In the genomic region with DNA sequence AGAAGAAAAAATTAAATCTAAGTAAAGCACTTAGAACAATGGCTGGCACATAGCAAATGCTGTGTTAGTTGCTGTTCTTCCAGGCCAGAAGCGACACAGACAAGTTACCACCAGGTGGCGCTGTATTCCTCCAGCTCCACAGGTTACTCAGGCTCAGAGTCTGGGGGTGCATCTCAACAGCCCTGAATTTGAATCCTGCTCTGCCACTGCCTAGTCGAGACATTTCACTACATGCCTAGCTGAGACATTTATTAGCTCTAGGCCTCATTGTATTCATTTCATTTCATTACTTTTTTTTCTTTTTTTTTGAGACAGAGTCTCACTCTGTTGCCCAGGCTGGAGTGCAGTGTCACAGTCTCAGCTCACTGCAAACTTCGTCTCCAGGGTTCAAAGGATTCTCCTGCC, we compare ENCODE assay signal across 9 cellular contexts. TPM values are rescaled to one million over a fixed set of nuclear protein-coding genes. Genes with fewer than 3 reads are reported as not detected.
A peak's percentile ranks its signal among the peaks of the same experiment; 100 is the strongest.
DNase-seq lines count a peak whose midpoint lies in the region; ATAC-seq and TF ChIP-seq lines count a peak whose summit lies in the region.
"Had no signal": no experiment of that assay in that cellular context is flagged by ENCODE, and none has a peak within 500 bp of the region (broad histone marks: within the 10 kb centered on the region; RNA-seq: fewer than 3 reads in every experiment).

No MANE protein-coding gene starts in this region.

- no peak overlapping the region for H3K27ac Mint-ChIP-seq in activated T-helper 2 cell treated with anti-CD3 and anti-CD28 coated beads, Interferon-gamma antibody, Interleukin-2, Interleukin-4, amounts not matched to agents 10 μg/mL and 5 μg/mL and 100 μg/mL, durations not matched to agents 14 hours and 24 hours and 36 hours

- no peak overlapping the region for H3K56ac ChIP-seq in IMR-90 (ENCODE audit: extremely low read depth, insufficient read depth, low read length)

- no peak overlapping the region for H2BK5ac ChIP-seq in IMR-90 (ENCODE audit: low read depth, low read length, poor library complexity, severe bottlenecking)

- ATAC-seq in IMR-90 (ENCODE audit: low read depth) (peak; percentile 82), HG02798 (IDR thresholded peaks at IDR 0.05; ENCODE audit: poor library complexity, unreplicated experiment) (no peak)

- DNase-seq in COLO668 (lab: John Stamatoyannopoulos, UW; ENCODE audit: unreplicated experiment) (peak; percentile 49), IMR-90 (peak; percentile 73), RPMI8226 (peak; percentile 60), foreskin fibroblast (peak; percentile 43 to 83), osteoblast (ENCODE audit: insufficient read length, low spot score, missing footprints) (peak; percentile 82), thyroid gland (peak; percentile 72 to 76)
- peak; percentile 58 for DNase-seq in activated T-helper 2 cell treated with anti-CD3 and anti-CD28 coated beads, Interferon-gamma antibody, Interleukin-2, Interleukin-4, amounts not matched to agents 10 μg/mL and 5 μg/mL and 100 μg/mL, durations not matched to agents 14 hours and 24 hours and 36 hours (ENCODE audit: low spot score)

- H3K4me3 ChIP-seq in IMR-90 (ENCODE audit: insufficient read depth, low read depth, low read length) (no peak overlapping the region), foreskin fibroblast (ENCODE audit: low read depth in 1 of 2, low read length in 2 of 2) (no peak overlapping the region), osteoblast (ENCODE audit: insufficient read depth, low read length) (no peak overlapping the region), thyroid gland (replicated peaks in 1 of 3) (no peak overlapping the region)

- no peak overlapping the region for H4K8ac ChIP-seq in IMR-90 (ENCODE audit: low read depth in 2 of 2, low read length in 2 of 2)

- BruUV-seq in IMR-90 (replicated peaks; lab: Mats Ljungman, UMichigan), result no TSS peak

- intact Hi-C loops in IMR-90 (cut with micrococcal nuclease) (loop anchor here (1.0 to 5.0 kb wide), 4 partner anchors 170 to 334 kb away; no protein-coding TSS in a partner anchor), thyroid gland (cut with DNase I) (no loop called here)
- intact Hi-C loops in activated T-helper 2 cell treated with anti-CD3 and anti-CD28 coated beads, Interferon-gamma antibody, Interleukin-2, Interleukin-4, amounts not matched to agents 10 μg/mL and 5 μg/mL and 100 μg/mL, durations not matched to agents 14 hours and 24 hours and 36 hours (cut with micrococcal nuclease), result loop anchor here (2.0 kb wide), 1 partner anchor 170 kb away; no protein-coding TSS in a partner anchor

- in situ Hi-C loops in IMR-90 (cut with MboI; ENCODE audit: low sequenced_read_pairs), result no loop called here

- H3K18ac ChIP-seq in IMR-90 (ENCODE audit: low read depth, low read length), result no peak overlapping the region

- CTCF ChIA-PET in IMR-90 (lab: Yijun Ruan, JAX), result interaction anchor here (0.7 to 1.1 kb wide), 2 partner anchors 17 to 311 kb away, joined by 3 read pairs; a partner anchor contains a TSS

- 0% methylated on average over 2 of the region's 4 CpGs; no CpG with 5 or more reads in 1 of the 2 experiments for whole genome bisulfite sequencing in IMR-90 (ENCODE audit: extremely low coverage in 2 of 2, insufficient read length in 1 of 2), 2 experiments
- WGBS in thyroid gland, 2 donors, result 28 to 29% methylated on average over 4 of the region's 4 CpGs

- no peak overlapping the region for H4K91ac ChIP-seq in IMR-90 (ENCODE audit: insufficient read depth, low read depth, low read length)

- no peaks in the 10 kb centered on the region for H3K36me3 Mint-ChIP-seq in activated T-helper 2 cell treated with anti-CD3 and anti-CD28 coated beads, Interferon-gamma antibody, Interleukin-2, Interleukin-4, amounts not matched to agents 10 μg/mL and 5 μg/mL and 100 μg/mL, durations not matched to agents 14 hours and 24 hours and 36 hours (ENCODE audit: low read depth)

- TF ChIP-seq POLR2A in IMR-90 (IDR thresholded peaks at IDR 0.05; ENCODE audit: low read depth, low read length) (no peak), thyroid gland (IDR thresholded peaks at IDR 0.05) (no peak)

- H2AK9ac ChIP-seq in IMR-90 (replicated peaks; ENCODE audit: low read depth, low read length, poor library complexity), result no peak overlapping the region

- no peak overlapping the region for H3K14ac ChIP-seq in IMR-90 (replicated peaks; ENCODE audit: low read depth, low read length)

- H2BK15ac ChIP-seq in IMR-90 (ENCODE audit: low read depth, low read length), result no peak overlapping the region

- H4K5ac ChIP-seq in IMR-90 (ENCODE audit: low read depth, low read length), result no peak overlapping the region

- no peak overlapping the region for H3K9ac ChIP-seq in IMR-90 (ENCODE audit: low read depth, low read length)

- H3K79me1 ChIP-seq in IMR-90 (ENCODE audit: low read depth in 1 of 2, low read length in 2 of 2), result no peaks in the 10 kb centered on the region

- H3K9me3 ChIP-seq in IMR-90 (ENCODE audit: control insufficient read depth, insufficient read depth, low read length) (no peaks in the 10 kb centered on the region), osteoblast (ENCODE audit: low read depth, low read length) (no peaks in the 10 kb centered on the region), thyroid gland (no peaks in the 10 kb centered on the region)

- H3K4me1 Mint-ChIP-seq in activated T-helper 2 cell treated with anti-CD3 and anti-CD28 coated beads, Interferon-gamma antibody, Interleukin-2, Interleukin-4, amounts not matched to agents 10 μg/mL and 5 μg/mL and 100 μg/mL, durations not matched to agents 14 hours and 24 hours and 36 hours (ENCODE audit: low read depth), result peaks cover 32% of the 10 kb centered on the region

- POLR2A ChIA-PET in IMR-90 (lab: Charles Lee; ENCODE audit: unreplicated experiment), result no interaction called here

- no peak overlapping the region for H3K23ac ChIP-seq in IMR-90 (ENCODE audit: low read depth, low read length)

- peak; percentile 66 for TF ChIP-seq CTCF in IMR-90 (conservative IDR thresholded peaks at IDR 0.05; ENCODE audit: low read depth, low read length)
- TF ChIP-seq CTCF in foreskin fibroblast (IDR thresholded peaks at IDR 0.05; ENCODE audit: low read depth, low read length), result peak; percentile 86
- peak; percentile 86 for TF ChIP-seq CTCF in osteoblast (IDR thresholded peaks at IDR 0.05; ENCODE audit: extremely low read depth, low read depth, low read length)
- TF ChIP-seq CTCF in thyroid gland (IDR thresholded peaks at IDR 0.05), result peak; percentile 50 to 92 (median 72)

- peak; percentile 66 for TF ChIP-seq RAD21 in IMR-90 (IDR thresholded peaks at IDR 0.05; ENCODE audit: low read length)

- H2AFZ ChIP-seq in IMR-90 (replicated peaks; ENCODE audit: low read length, poor library complexity), result no peak overlapping the region
- no peak overlapping the region for H2AFZ ChIP-seq in osteoblast (ENCODE audit: low read length)

- H3K4me2 ChIP-seq in IMR-90 (ENCODE audit: low read depth, low read length) (no peak overlapping the region), osteoblast (ENCODE audit: insufficient read depth, low read length) (no peak overlapping the region)

- no peak overlapping the region for H3K4me3 Mint-ChIP-seq in activated T-helper 2 cell treated with anti-CD3 and anti-CD28 coated beads, Interferon-gamma antibody, Interleukin-2, Interleukin-4, amounts not matched to agents 10 μg/mL and 5 μg/mL and 100 μg/mL, durations not matched to agents 14 hours and 24 hours and 36 hours (ENCODE audit: low read depth)

- no peaks in the 10 kb centered on the region for H3K4me1 ChIP-seq in IMR-90 (ENCODE audit: control insufficient read depth, insufficient read depth, low read length)
- no peaks in the 10 kb centered on the region for H3K4me1 ChIP-seq in osteoblast (ENCODE audit: insufficient read depth, low read length)
- no peaks in the 10 kb centered on the region for H3K4me1 ChIP-seq in thyroid gland

- H3K27me3 Mint-ChIP-seq in activated T-helper 2 cell treated with anti-CD3 and anti-CD28 coated beads, Interferon-gamma antibody, Interleukin-2, Interleukin-4, amounts not matched to agents 10 μg/mL and 5 μg/mL and 100 μg/mL, durations not matched to agents 14 hours and 24 hours and 36 hours (ENCODE audit: low read depth), result peaks cover 18% of the 10 kb centered on the region

- no peaks in the 10 kb centered on the region for H3K79me2 ChIP-seq in osteoblast (ENCODE audit: insufficient read depth, low read length)

- no peaks in the 10 kb centered on the region for H3K9me3 Mint-ChIP-seq in activated T-helper 2 cell treated with anti-CD3 and anti-CD28 coated beads, Interferon-gamma antibody, Interleukin-2, Interleukin-4, amounts not matched to agents 10 μg/mL and 5 μg/mL and 100 μg/mL, durations not matched to agents 14 hours and 24 hours and 36 hours

- H4K20me1 ChIP-seq in IMR-90 (ENCODE audit: insufficient read depth, low read length) (no peaks in the 10 kb centered on the region), osteoblast (ENCODE audit: insufficient read depth, low read length) (no peaks in the 10 kb centered on the region)

- H3K27me3 ChIP-seq in IMR-90 (ENCODE audit: control insufficient read depth, insufficient read depth, low read length) (no peaks in the 10 kb centered on the region; the same call in 1 of the 2 replicates), osteoblast (ENCODE audit: insufficient read depth, low read length) (peaks cover 4% of the 10 kb centered on the region), thyroid gland (no peaks in the 10 kb centered on the region)

- H3K27ac ChIP-seq in IMR-90 (ENCODE audit: insufficient read depth, low read length), result no peak overlapping the region
- no peak overlapping the region for H3K27ac ChIP-seq in osteoblast (ENCODE audit: low read depth, low read length)
- no peak overlapping the region for H3K27ac ChIP-seq in thyroid gland

- H2BK120ac ChIP-seq in IMR-90 (ENCODE audit: low read depth, low read length), result no peak overlapping the region

- H3K4ac ChIP-seq in IMR-90 (ENCODE audit: low read depth, low read length), result no peak overlapping the region

- H3K36me3 ChIP-seq in IMR-90 (ENCODE audit: control insufficient read depth, insufficient read depth, low read length), result no peaks in the 10 kb centered on the region
- H3K36me3 ChIP-seq in osteoblast (ENCODE audit: insufficient read depth, low read length), result no peaks in the 10 kb centered on the region
- H3K36me3 ChIP-seq in thyroid gland, result no peaks in the 10 kb centered on the region

- no peaks in the 10 kb centered on the region for H3K9me1 ChIP-seq in IMR-90 (ENCODE audit: insufficient read depth, low read length)

- no peak overlapping the region for H2BK20ac ChIP-seq in IMR-90 (ENCODE audit: low read depth, low read length)

- dilution Hi-C loops in IMR-90 (cut with HindIII; ENCODE audit: low sequenced_read_pairs, unreplicated experiment), result no loop called here

- H2AK5ac ChIP-seq in IMR-90 (ENCODE audit: low read depth, low read length), result no peak overlapping the region

TF ChIP-seq in IMR-90, 13 proteins besides CTCF, POLR2A, EP300 and RAD21 (continues in another document):
- TF ChIP-seq RFX5 (IDR thresholded peaks at IDR 0.05; ENCODE audit: low read depth, low read length), result no peak

RNA-seq across cellular contexts. Expression of a gene that starts 16.4 kb away (rescaled TPM):
- total RNA-seq in IMR-90 (2012; rRNA removed) (not detected in 2 replicates), osteoblast (not detected in 2 replicates), thyroid gland (not detected)
- polyA plus RNA-seq in IMR-90 (2012; rRNA removed), result not detected in 2 replicates
- polyA plus RNA-seq in IMR-90 (2012; cell fraction: cytosol; rRNA removed), result not detected in 2 replicates
- polyA plus RNA-seq in IMR-90 (2012; cell fraction: nucleus; rRNA removed; ENCODE audit: low replicate concordance), result not detected in 2 replicates
- not detected in 2 replicates for total RNA-seq in activated T-helper 2 cell treated with anti-CD3 and anti-CD28 coated beads, Interferon-gamma antibody, Interleukin-2, Interleukin-4, amounts not matched to agents 10 μg/mL and 5 μg/mL and 100 μg/mL, durations not matched to agents 14 hours and 24 hours and 36 hours
- total RNA-seq: T-helper 1 cell treated with Interleukin-12 subunit alpha and Interleukin-12 subunit beta and Interleukin-4 antibody, amounts not matched to agents 30 ng/mL and 1 ng/mL, for 36 hours had no signal
